ENCODE assay signal across 17 cellular contexts in the genomic region with DNA sequence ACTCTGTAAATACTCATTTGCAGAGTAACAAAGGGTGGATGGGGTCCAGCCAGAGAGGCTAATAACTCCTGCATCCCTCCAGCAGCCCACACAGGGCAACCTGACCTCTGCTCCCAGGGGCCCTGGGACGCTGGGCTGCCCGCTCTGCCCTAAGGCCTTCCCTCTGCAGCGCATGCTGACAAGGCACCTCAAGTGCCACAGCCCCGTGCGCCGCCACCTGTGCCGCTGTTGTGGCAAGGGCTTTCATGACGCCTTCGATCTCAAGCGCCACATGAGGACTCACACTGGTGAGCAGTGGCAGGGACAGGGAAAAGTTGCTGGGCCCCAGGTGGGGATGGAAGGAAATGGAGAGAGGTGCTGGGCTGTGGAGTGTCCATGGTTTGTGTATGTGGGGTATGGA. TPM values are rescaled to one million over a fixed set of nuclear protein-coding genes. Genes with fewer than 3 reads are reported as not detected.
DNase-seq lines count a peak whose midpoint lies in the region; ATAC-seq and TF ChIP-seq lines count a peak whose summit lies in the region.
"Had no signal": no experiment of that assay in that cellular context is flagged by ENCODE, and none has a peak within 500 bp of the region (broad histone marks: within the 10 kb centered on the region; RNA-seq: fewer than 3 reads in every experiment).

No MANE protein-coding gene starts in this region.

- no peaks in the 10 kb centered on the region for H3K9me3 Mint-ChIP-seq in activated T-cell treated with anti-CD3 and anti-CD28 coated beads, Interleukin-2, amount 50 U/mL, for 72 hours
- H3K9me3 Mint-ChIP-seq in endothelial cell (ENCODE audit: unreplicated experiment): no peaks in the 10 kb centered on the region
- H3K9me3 Mint-ChIP-seq in stimulated activated effector memory CD8-positive, alpha-beta T cell treated with anti-CD3 and anti-CD28 coated beads, Interleukin-12 subunit alpha, Interleukin-12 subunit beta, amount 100 ng/mL, for 72 hours: no peaks in the 10 kb centered on the region

- H3K36me3 Mint-ChIP-seq in activated T-cell treated with anti-CD3 and anti-CD28 coated beads, Interleukin-2, amount 50 U/mL, for 72 hours (ENCODE audit: insufficient read depth in 2 of 2): peaks cover 6 to 7% of the 10 kb centered on the region in 2 donors
- peaks cover 14% of the 10 kb centered on the region for H3K36me3 Mint-ChIP-seq in endothelial cell (ENCODE audit: low read depth, unreplicated experiment)
- H3K36me3 Mint-ChIP-seq in stimulated activated effector memory CD8-positive, alpha-beta T cell treated with anti-CD3 and anti-CD28 coated beads, Interleukin-12 subunit alpha, Interleukin-12 subunit beta, amount 100 ng/mL, for 72 hours: peaks cover 62% of the 10 kb centered on the region

- no peak overlapping the region for H3K4me3 ChIP-seq in WERI-Rb-1 (ENCODE audit: low read depth, low read length)
- H3K4me3 ChIP-seq: PC-9 had no signal

- H3K9me3 ChIP-seq in WERI-Rb-1 (ENCODE audit: severe bottlenecking): no peaks in the 10 kb centered on the region
- H3K9me3 ChIP-seq: vagina had no signal

- no peaks in the 10 kb centered on the region for H3K27me3 Mint-ChIP-seq in activated T-cell treated with anti-CD3 and anti-CD28 coated beads, Interleukin-2, amount 50 U/mL, for 72 hours (ENCODE audit: low read depth)
- H3K27me3 Mint-ChIP-seq in endothelial cell (ENCODE audit: unreplicated experiment): peaks cover 25% of the 10 kb centered on the region

- H3K36me3 ChIP-seq in WERI-Rb-1: peaks cover 46% of the 10 kb centered on the region
- H3K36me3 ChIP-seq: brain microvascular endothelial cell had no signal

- no peak overlapping the region for H3K27ac Mint-ChIP-seq in activated T-cell treated with anti-CD3 and anti-CD28 coated beads, Interleukin-2, amount 50 U/mL, for 72 hours
- peak overlapping the region; percentile 41 for H3K27ac Mint-ChIP-seq in endothelial cell (ENCODE audit: unreplicated experiment)
- peak overlapping the region; percentile 63 for H3K27ac Mint-ChIP-seq in stimulated activated effector memory CD8-positive, alpha-beta T cell treated with anti-CD3 and anti-CD28 coated beads, Interleukin-12 subunit alpha, Interleukin-12 subunit beta, amount 100 ng/mL, for 72 hours

- ATAC-seq in activated T-cell treated with anti-CD3 and anti-CD28 coated beads, Interleukin-2, amount 50 U/mL, for 72 hours (replicated peaks in 1 of 2): no peak
- ATAC-seq in stimulated activated effector memory CD8-positive, alpha-beta T cell treated with anti-CD3 and anti-CD28 coated beads, Interleukin-12 subunit alpha, Interleukin-12 subunit beta, amount 100 ng/mL, for 72 hours: no peak
- no peak for ATAC-seq in GM21723 (IDR thresholded peaks at IDR 0.05; ENCODE audit: unreplicated experiment)
- no peak for ATAC-seq in GM19351 (IDR thresholded peaks at IDR 0.05; ENCODE audit: unreplicated experiment)

- peak overlapping the region; percentile 40 for H3K27ac ChIP-seq in WERI-Rb-1
- H3K27ac ChIP-seq: brain microvascular endothelial cell, PC-9, vagina had no signal

- DNase-seq in activated T-cell treated with anti-CD3 and anti-CD28 coated beads, Interleukin-2, amount 50 U/mL, for 72 hours: no peak
- no peak for DNase-seq in activated T-cell treated with anti-CD3 and anti-CD28 coated beads, Interleukin-2, amount 50 U/mL, for 48 hours
- DNase-seq in WERI-Rb-1: no peak
- DNase-seq in endothelial cell (ENCODE audit: low spot score): no peak
- no peak for DNase-seq in stimulated activated effector memory CD8-positive, alpha-beta T cell treated with anti-CD3 and anti-CD28 coated beads, Interleukin-12 subunit alpha, Interleukin-12 subunit beta, amount 100 ng/mL, for 72 hours (ENCODE audit: low spot score in 2 of 2)
- no peak for DNase-seq in NCI-H526 (lab: John Stamatoyannopoulos, UW)
- DNase-seq: brain microvascular endothelial cell, hippocampal formation, kidney glomerular epithelial cell, MV-4-11, NCI-H2107, NCI-H526 treated with DMSO at 0.1 percent for 48 hours, PC-9, small intestine had no signal

- peak overlapping the region; percentile 97 to 98 for H3K4me3 Mint-ChIP-seq in activated T-cell treated with anti-CD3 and anti-CD28 coated beads, Interleukin-2, amount 50 U/mL, for 72 hours
- peak overlapping the region; percentile 83 for H3K4me3 Mint-ChIP-seq in endothelial cell (ENCODE audit: unreplicated experiment)
- H3K4me3 Mint-ChIP-seq in stimulated activated effector memory CD8-positive, alpha-beta T cell treated with anti-CD3 and anti-CD28 coated beads, Interleukin-12 subunit alpha, Interleukin-12 subunit beta, amount 100 ng/mL, for 72 hours: peak overlapping the region; percentile 97

- no peaks in the 10 kb centered on the region for H3K27me3 ChIP-seq in WERI-Rb-1 (ENCODE audit: insufficient read depth, low read depth, severe bottlenecking)
- H3K27me3 ChIP-seq: brain microvascular endothelial cell, vagina had no signal

- peaks cover 33% of the 10 kb centered on the region for H3K4me1 Mint-ChIP-seq in activated T-cell treated with anti-CD3 and anti-CD28 coated beads, Interleukin-2, amount 50 U/mL, for 72 hours (ENCODE audit: low read depth)
- peaks cover 21% of the 10 kb centered on the region for H3K4me1 Mint-ChIP-seq in endothelial cell (ENCODE audit: unreplicated experiment)
- H3K4me1 Mint-ChIP-seq in stimulated activated effector memory CD8-positive, alpha-beta T cell treated with anti-CD3 and anti-CD28 coated beads, Interleukin-12 subunit alpha, Interleukin-12 subunit beta, amount 100 ng/mL, for 72 hours: peaks cover 43% of the 10 kb centered on the region

- TF ChIP-seq CTCF in WERI-Rb-1 (IDR thresholded peaks at IDR 0.05; ENCODE audit: low read depth, low read length): no peak
- no peak for TF ChIP-seq CTCF in endothelial cell (IDR thresholded peaks at IDR 0.05; ENCODE audit: unreplicated experiment)

RNA-seq across cellular contexts. Expression of a gene that starts 1.7 kb away (rescaled TPM):
- under 1 TPM in 1 of 2 donors, not detected in 1; 0.39 TPM for total RNA-seq in activated T-cell treated with anti-CD3 and anti-CD28 coated beads, Interleukin-2, amount 50 U/mL, for 72 hours
- total RNA-seq in endothelial cell (ENCODE audit: unreplicated experiment): not detected
- total RNA-seq: PC-9, vagina had no signal

RNA-seq across cellular contexts. Expression of a gene that starts 2.0 kb away (rescaled TPM):
- 10 to 100 TPM; 38.6 to 55.0 TPM for total RNA-seq in activated T-cell treated with anti-CD3 and anti-CD28 coated beads, Interleukin-2, amount 50 U/mL, for 72 hours
- total RNA-seq in endothelial cell (ENCODE audit: unreplicated experiment): 66.4 TPM

RNA-seq across cellular contexts. Expression of a gene that starts 2.6 kb away (rescaled TPM):
- 10 to 100 TPM; 86.2 to 86.8 TPM for total RNA-seq in activated T-cell treated with anti-CD3 and anti-CD28 coated beads, Interleukin-2, amount 50 U/mL, for 72 hours
- total RNA-seq in endothelial cell (ENCODE audit: unreplicated experiment): 206 TPM

RNA-seq across cellular contexts. Expression of a gene that starts 27.2 kb away (rescaled TPM):
- total RNA-seq in activated T-cell treated with anti-CD3 and anti-CD28 coated beads, Interleukin-2, amount 50 U/mL, for 72 hours: 100 to 1,000 TPM; 361 to 382 TPM
- 901 TPM for total RNA-seq in endothelial cell (ENCODE audit: unreplicated experiment)

RNA-seq across cellular contexts. Expression of a gene that starts 39.6 kb away (rescaled TPM):
- total RNA-seq in activated T-cell treated with anti-CD3 and anti-CD28 coated beads, Interleukin-2, amount 50 U/mL, for 72 hours: not detected
- 5.2 TPM for total RNA-seq in endothelial cell (ENCODE audit: unreplicated experiment)
- total RNA-seq: PC-9 had no signal
